Comparison of ENCODE assay signal across 13 cellular contexts in the genomic region with DNA sequence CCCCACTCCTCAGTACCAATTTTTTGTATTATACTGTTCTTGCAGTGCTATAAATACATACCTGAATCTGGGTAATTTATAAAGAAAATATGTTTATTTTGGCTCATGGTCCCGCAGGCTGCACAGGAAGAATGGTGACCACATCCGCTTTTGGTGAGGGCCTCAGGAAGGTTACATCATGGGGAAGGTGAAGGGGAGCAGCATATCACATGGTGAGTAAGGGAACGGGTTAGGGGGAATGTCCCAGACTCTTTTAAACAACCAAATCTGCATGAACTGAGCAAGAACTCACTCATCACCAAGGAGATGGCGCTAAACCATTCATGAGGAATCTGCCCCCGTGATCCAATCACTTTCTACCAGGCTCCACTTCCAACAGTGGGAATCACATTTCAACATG. TPM values are rescaled to one million over a fixed set of nuclear protein-coding genes. Genes with fewer than 3 reads are reported as not detected.
DNase-seq lines count a peak whose midpoint lies in the region; ATAC-seq, FAIRE-seq and TF ChIP-seq lines count a peak whose summit lies in the region.
"Had no signal": no experiment of that assay in that cellular context is flagged by ENCODE, and none has a peak within 500 bp of the region (broad histone marks: within the 10 kb centered on the region; RNA-seq: fewer than 3 reads in every experiment).

No MANE protein-coding gene starts in this region.

- no peak for TF ChIP-seq CTCF in NB4 (IDR thresholded peaks at IDR 0.05; ENCODE audit: low read depth, low read length)
- no peak for TF ChIP-seq CTCF in K562 (IDR thresholded peaks at IDR 0.05 in 2 of 3, conservative IDR thresholded peaks at IDR 0.05 in 1 of 3; ENCODE audit: insufficient read depth in 2 of 3, low read depth in 1 of 3, low read length in 3 of 3)

- peaks cover 2% of the 10 kb centered on the region for H3K9me3 Mint-ChIP-seq in activated naive CD4-positive, alpha-beta T cell treated with anti-CD3 and anti-CD28 coated beads for 36 hours
- peaks cover 3% of the 10 kb centered on the region for H3K9me3 Mint-ChIP-seq in stimulated activated effector memory CD8-positive, alpha-beta T cell treated with anti-CD3 and anti-CD28 coated beads, Interleukin-12 subunit alpha, Interleukin-12 subunit beta, amount 100 ng/mL, for 72 hours

- H4K20me1 ChIP-seq in K562 (replicated peaks; ENCODE audit: control insufficient read depth, insufficient read depth, low read length), result no peaks in the 10 kb centered on the region; the same call in 1 of the 2 replicates

- peak overlapping the region; percentile 32 for H3K27ac Mint-ChIP-seq in activated naive CD4-positive, alpha-beta T cell treated with anti-CD3 and anti-CD28 coated beads for 36 hours
- H3K27ac Mint-ChIP-seq in stimulated activated effector memory CD8-positive, alpha-beta T cell treated with anti-CD3 and anti-CD28 coated beads, Interleukin-12 subunit alpha, Interleukin-12 subunit beta, amount 100 ng/mL, for 72 hours, result peak overlapping the region; percentile 7

- in situ Hi-C loops in K562 (cut with MboI), result no loop called here

- no peaks in the 10 kb centered on the region; a peak in 1 of 5 replicates for H3K4me1 ChIP-seq in K562 (replicated peaks in 1 of 2; ENCODE audit: control insufficient read depth in 2 of 2, insufficient read depth in 2 of 2, low read length in 2 of 2)

- H3K36me3 Mint-ChIP-seq in activated naive CD4-positive, alpha-beta T cell treated with anti-CD3 and anti-CD28 coated beads for 36 hours (ENCODE audit: low read depth), result peaks cover 42% of the 10 kb centered on the region
- H3K36me3 Mint-ChIP-seq in stimulated activated effector memory CD8-positive, alpha-beta T cell treated with anti-CD3 and anti-CD28 coated beads, Interleukin-12 subunit alpha, Interleukin-12 subunit beta, amount 100 ng/mL, for 72 hours, result no peaks in the 10 kb centered on the region

- H3K27ac ChIP-seq in K562 (ENCODE audit: extremely low read depth, low read depth, low read length), result no peak overlapping the region
- H3K27ac ChIP-seq: RWPE1, skin epidermis had no signal

- H3K4me3 Mint-ChIP-seq in activated naive CD4-positive, alpha-beta T cell treated with anti-CD3 and anti-CD28 coated beads for 36 hours, result no peak overlapping the region
- H3K4me3 Mint-ChIP-seq in stimulated activated effector memory CD8-positive, alpha-beta T cell treated with anti-CD3 and anti-CD28 coated beads, Interleukin-12 subunit alpha, Interleukin-12 subunit beta, amount 100 ng/mL, for 72 hours, result no peak overlapping the region

- H3K4me3 ChIP-seq in NB4 (ENCODE audit: low read depth, low read length) (no peak overlapping the region), K562 (no peak overlapping the region)
- H3K4me3 ChIP-seq: skin epidermis had no signal

- H3K27me3 Mint-ChIP-seq in activated naive CD4-positive, alpha-beta T cell treated with anti-CD3 and anti-CD28 coated beads for 36 hours (ENCODE audit: low read depth), result no peaks in the 10 kb centered on the region

- no peak overlapping the region for H3K4me2 ChIP-seq in K562 (ENCODE audit: insufficient read depth, low read length)

- TF ChIP-seq POLR2A in NB4 (IDR thresholded peaks at IDR 0.05; ENCODE audit: extremely low read depth, insufficient read length), result no peak
- no peak for TF ChIP-seq POLR2A in K562 (conservative IDR thresholded peaks at IDR 0.05)

- H3K27me3 ChIP-seq in K562 (ENCODE audit: control insufficient read depth in 2 of 2, insufficient read depth in 2 of 2, low read length in 2 of 2), result no peaks in the 10 kb centered on the region

- H2AFZ ChIP-seq in K562 (ENCODE audit: low read depth, low read length), result no peak overlapping the region

- no TSS peak for BruUV-seq in K562 (replicated peaks; lab: Mats Ljungman, UMichigan)

- no peak for TF ChIP-seq EP300 in K562 (IDR thresholded peaks at IDR 0.05; ENCODE audit: low read length)

- TF ChIP-seq RAD21 in K562 (CRISPR knock-in tag; conservative IDR thresholded peaks at IDR 0.05 in 1 of 2, IDR thresholded peaks at IDR 0.05 in 1 of 2), result no peak

- WGBS in K562 (ENCODE audit: insufficient coverage, low coverage, missing lambda C conversion rate), result 80% methylated on average over 4 of the region's 5 CpGs

- peaks cover 43% of the 10 kb centered on the region; the same call in 2 of the 3 replicates for H3K79me2 ChIP-seq in K562 (ENCODE audit: control insufficient read depth, insufficient read depth, low read length)

- peaks cover 47% of the 10 kb centered on the region for H3K4me1 Mint-ChIP-seq in activated naive CD4-positive, alpha-beta T cell treated with anti-CD3 and anti-CD28 coated beads for 36 hours (ENCODE audit: low read depth)
- H3K4me1 Mint-ChIP-seq in stimulated activated effector memory CD8-positive, alpha-beta T cell treated with anti-CD3 and anti-CD28 coated beads, Interleukin-12 subunit alpha, Interleukin-12 subunit beta, amount 100 ng/mL, for 72 hours, result peaks cover 61% of the 10 kb centered on the region

- peaks cover 6% of the 10 kb centered on the region; the same call in 1 of the 3 replicates for H3K36me3 ChIP-seq in K562 (ENCODE audit: control insufficient read depth, insufficient read depth, low read length)

- no peak for FAIRE-seq in K562 (lab: Jason Lieb, UNC)

- ATAC-seq in K562 (no peak), HG02938 (IDR thresholded peaks at IDR 0.05; ENCODE audit: unreplicated experiment) (no peak)
- ATAC-seq in stimulated activated effector memory CD8-positive, alpha-beta T cell treated with anti-CD3 and anti-CD28 coated beads, Interleukin-12 subunit alpha, Interleukin-12 subunit beta, amount 100 ng/mL, for 72 hours, result peak; percentile 87

- no peak overlapping the region for H3K9ac ChIP-seq in K562 (ENCODE audit: insufficient read depth in 1 of 2, low read depth in 2 of 2, low read length in 2 of 2)

- CTCF ChIA-PET in activated naive CD4-positive, alpha-beta T cell treated with anti-CD3 and anti-CD28 coated beads for 36 hours (lab: Charles Lee), result interaction anchor here (0.7 to 1.7 kb wide), 3 partner anchors 11 to 67 kb away, joined by 3 to 4 read pairs (median 3); no protein-coding TSS in a partner anchor
- CTCF ChIA-PET in K562 (lab: Yijun Ruan, JAX; ENCODE audit: low intra/inter-chr PET ratio), result no interaction called here

- POLR2A ChIA-PET in K562 (lab: Yijun Ruan, JAX), result no interaction called here

- DNase-seq in activated naive CD4-positive, alpha-beta T cell treated with anti-CD3 and anti-CD28 coated beads for 36 hours, result peak; percentile 66
- no peak for DNase-seq in activated naive CD4-positive, alpha-beta T cell treated with anti-CD3 and anti-CD28 coated beads, Interleukin-2, amount 50 U/mL, for 16 hours
- DNase-seq in NB4 (ENCODE audit: low read depth) (peak; percentile 52), K562 (ENCODE audit: extremely low read depth in 1 of 4, low spot score in 3 of 4) (no peak), iPS-NIHi7 (ENCODE audit: extremely low spot score) (no peak), DMS 273 (lab: John Stamatoyannopoulos, UW; ENCODE audit: unreplicated experiment) (no peak)
- no peak for DNase-seq in stimulated activated effector memory CD8-positive, alpha-beta T cell treated with anti-CD3 and anti-CD28 coated beads, Interleukin-12 subunit alpha, Interleukin-12 subunit beta, amount 100 ng/mL, for 72 hours (ENCODE audit: low spot score in 2 of 2)
- DNase-seq: caudate nucleus, foreskin fibroblast, NCI-H1105 treated with DMSO at 0.1 percent for 48 hours had no signal

- no peaks in the 10 kb centered on the region for H3K9me1 ChIP-seq in K562 (ENCODE audit: control insufficient read depth, insufficient read depth, low read length)

- H3K9me3 ChIP-seq in K562 (replicated peaks; ENCODE audit: control insufficient read depth, insufficient read depth, low read depth, low read length), result 0 out of 2 replicates have a peak, but pooled peaks cover 2% of the 10 kb centered on the region

- intact Hi-C loops in activated naive CD4-positive, alpha-beta T cell treated with anti-CD3 and anti-CD28 coated beads for 36 hours (cut with micrococcal nuclease), result loop anchor here (2.0 kb wide), 1 partner anchor 39 kb away; a partner anchor contains a TSS
- intact Hi-C loops in K562 (cut with micrococcal nuclease), result no loop called here

RNA-seq across cellular contexts. Expression of a gene that starts 40.0 kb away (rescaled TPM):
- 10 to 100 TPM; 56.8 to 63.7 TPM for total RNA-seq in activated naive CD4-positive, alpha-beta T cell treated with anti-CD3 and anti-CD28 coated beads for 36 hours
- total RNA-seq in K562 (2011; cell fraction: chromatin; rRNA removed; ENCODE audit: low replicate concordance), result 52.8 and 159 TPM in 2 replicates
- total RNA-seq in K562 (2011; cell fraction: nucleolus; rRNA removed), result 43.4 and 53.4 TPM in 2 replicates
- 46.3 and 48.5 TPM in 2 replicates for total RNA-seq in K562 (2011; cell fraction: nucleoplasm; rRNA removed)
- total RNA-seq in K562 (2014; rRNA removed) (28.3 and 32.1 TPM in 2 replicates), K562 (2014; rRNA removed; fragmentation: Illumina TruSeq; extraction: Trizol) (81.0 and 94.9 TPM in 2 replicates), K562 (2015; rRNA removed; fragmentation: Illumina TruSeq; extraction: Trizol) (70.2 and 78.3 TPM in 2 replicates), K562 (2021) (82.7 and 88.6 TPM in 2 replicates)
- polyA plus RNA-seq in K562 (2011; rRNA removed) (34.2 and 52.7 TPM in 2 replicates), K562 (2014; fragmentation: Illumina TruSeq; extraction: Trizol) (36.2 and 42.8 TPM in 2 replicates), K562 (2014; fragmentation: Nextera tagmentation; extraction: Ambion mirVana) (10 to 100 TPM; 17.4 to 19.9 TPM), K562 (2014; rRNA removed) (25.6 and 31.4 TPM in 2 replicates)
- 15.3 and 41.1 TPM in 2 replicates for polyA plus RNA-seq in K562 (2011; cell fraction: cytosol; rRNA removed)
- polyA plus RNA-seq in K562 (2011; cell fraction: nucleus; rRNA removed), result 19.3 and 21.6 TPM in 2 replicates
- 28.9 and 29.0 TPM in 2 replicates for polyA plus RNA-seq in K562 (2012)
- polyA minus RNA-seq in K562 (2011; rRNA and poly(A)+ RNA removed), result 334 and 360 TPM in 2 replicates
- polyA minus RNA-seq in K562 (2011; cell fraction: cytosol; rRNA and poly(A)+ RNA removed), result 66.7 and 80.0 TPM in 2 replicates
- 73.6 and 124 TPM in 2 replicates for polyA minus RNA-seq in K562 (2011; cell fraction: nucleus; rRNA and poly(A)+ RNA removed)

Comparison
In these comparisons a context has a peak if more than half of its experiments do, and no peak if none do; other contexts are left out.
1. DNase-seq: peak in activated naive CD4-positive, alpha-beta T cell treated with anti-CD3 and anti-CD28 coated beads for 36 hours (single experiment) and NB4 (single experiment); none in activated naive CD4-positive, alpha-beta T cell treated with anti-CD3 and anti-CD28 coated beads, Interleukin-2, amount 50 U/mL, for 16 hours (single experiment), K562 (0 of 4), stimulated activated effector memory CD8-positive, alpha-beta T cell treated with anti-CD3 and anti-CD28 coated beads, Interleukin-12 subunit alpha, Interleukin-12 subunit beta, amount 100 ng/mL, for 72 hours (0 of 2), iPS-NIHi7 (single experiment) and DMS 273 (single experiment).